1 cellular context compared by ENCODE assay signal in the genomic region with DNA sequence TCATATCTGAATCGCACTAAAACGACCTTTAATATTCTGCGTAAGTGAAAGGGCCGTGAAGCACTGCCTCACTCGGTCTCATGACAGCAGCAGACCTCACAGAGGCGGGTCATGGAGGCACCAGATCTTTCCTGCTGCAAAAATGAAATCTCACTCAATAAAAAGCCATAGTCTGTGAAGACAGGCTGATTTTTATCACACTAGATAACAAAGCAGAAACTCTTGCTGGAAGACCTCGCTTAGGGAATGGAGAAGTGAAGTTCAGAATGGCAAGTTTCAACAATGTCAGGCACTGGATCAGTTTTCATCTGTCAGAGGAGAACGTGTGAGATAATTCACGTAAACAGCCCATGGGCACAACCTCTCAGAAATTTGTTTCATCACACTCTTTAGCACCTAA.
TF ChIP-seq lines count a peak whose summit lies in the region.

No MANE protein-coding gene starts in this region.

TF ChIP-seq in IMR-90, 13 proteins besides CTCF, POLR2A, EP300 and RAD21 (continued from another document):
- no peak for TF ChIP-seq NFE2L2 (IDR thresholded peaks at IDR 0.05; ENCODE audit: low read depth, low read length)
- TF ChIP-seq RCOR1 (IDR thresholded peaks at IDR 0.05; ENCODE audit: insufficient replicate concordance, low read length): no peak
- TF ChIP-seq USF2 (IDR thresholded peaks at IDR 0.05; ENCODE audit: low read depth, low read length): no peak
- no peak for TF ChIP-seq MAZ (IDR thresholded peaks at IDR 0.05; ENCODE audit: borderline replicate concordance, low read depth, low read length)
